ENCODE assay signal across 10 cellular contexts in genomic region chr7:87464830-87465533, GRCh38. TPM values are rescaled to one million over a fixed set of nuclear protein-coding genes. Genes with fewer than 3 reads are reported as not detected.
DNase-seq lines count a peak whose midpoint lies in the region; ATAC-seq and TF ChIP-seq lines count a peak whose summit lies in the region.
"Not testable (repeated sequence)": the region's sequence is repeated elsewhere in the genome, so short reads cannot be mapped to it uniquely, and the experiment has no call there.
"Had no signal": no experiment of that assay in that cellular context is flagged by ENCODE, and none has a peak within 500 bp of the region (broad histone marks: within the 10 kb centered on the region; RNA-seq: fewer than 3 reads in every experiment).

No MANE protein-coding gene starts in this region.

- H3K27me3 Mint-ChIP-seq in Calu3 (ENCODE audit: unreplicated experiment), result not testable (repeated sequence)

- not testable (repeated sequence) for H3K36me3 ChIP-seq in HUES48 (ENCODE audit: control insufficient read depth, insufficient read depth, low read length); psoas muscle (ENCODE audit: insufficient read depth in 1 of 2, low read depth in 1 of 2)
- peaks cover 2 to 18% (median 9%) of the 10 kb centered on the region in 4 donors for H3K36me3 ChIP-seq in liver (ENCODE audit: control insufficient read depth in 4 of 4, insufficient read depth in 3 of 4, low read depth in 1 of 4, low read length in 3 of 4)

- not testable (repeated sequence) for H3K9me3 Mint-ChIP-seq in Calu3 (ENCODE audit: low read depth, unreplicated experiment)

- not testable (repeated sequence) for H3K27me3 ChIP-seq in HUES48 (ENCODE audit: control insufficient read depth, insufficient read depth, low read length); liver (ENCODE audit: control insufficient read depth in 4 of 4, insufficient read depth in 4 of 4, low read length in 3 of 4); psoas muscle (ENCODE audit: insufficient read depth in 3 of 3, low read length in 2 of 3)

- TF ChIP-seq RAD21 in liver (IDR thresholded peaks at IDR 0.05), result not testable (repeated sequence)

- TF ChIP-seq CTCF in Calu3 (IDR thresholded peaks at IDR 0.05; ENCODE audit: unreplicated experiment); liver (IDR thresholded peaks at IDR 0.05; ENCODE audit: low read depth, low read length, missing input control); psoas muscle (IDR thresholded peaks at IDR 0.05): not testable (repeated sequence)

- peak in 1 of 4 donors; percentile 55 for ATAC-seq in psoas muscle

- DNase-seq in Calu3 (peak; percentile 42), NCI-H146 treated with DMSO at 0.1 percent for 48 hours (lab: John Stamatoyannopoulos, UW; ENCODE audit: unreplicated experiment) (peak; percentile 26), NCI-H510A treated with DMSO at 0.1 percent for 48 hours (lab: John Stamatoyannopoulos, UW) (peak; percentile 29), SHP77 treated with DMSO at 0.1 percent for 48 hours (lab: John Stamatoyannopoulos, UW) (peak; percentile 31), iPS DF 19.7 (ENCODE audit: low read depth, low spot score) (peak; percentile 65)
- not testable (repeated sequence) for DNase-seq in psoas muscle

- peak overlapping the region; percentile 54; the same call in 1 of the 2 replicates for H3K9ac ChIP-seq in HUES48 (ENCODE audit: low read depth, low read length)
- H3K9ac ChIP-seq in liver (ENCODE audit: low read depth in 1 of 2, low read length in 2 of 2), result not testable (repeated sequence)

- H3K36me3 Mint-ChIP-seq in Calu3 (ENCODE audit: insufficient read depth, unreplicated experiment), result not testable (repeated sequence)

- H3K9me3 ChIP-seq in HUES48 (ENCODE audit: control insufficient read depth, insufficient read depth, low read length); liver (ENCODE audit: control insufficient read depth in 4 of 4, low read length in 3 of 4); psoas muscle: not testable (repeated sequence)

- CTCF ChIA-PET in Calu3 (lab: Charles Lee), result not testable (repeated sequence)

- peak overlapping the region; percentile 54 for H3K4me3 ChIP-seq in HUES48 (ENCODE audit: low read depth, low read length)
- H3K4me3 ChIP-seq in liver (ENCODE audit: low read depth in 1 of 3, low read length in 3 of 3), result not testable (repeated sequence)
- peak overlapping the region; percentile 25 for H3K4me3 ChIP-seq in psoas muscle

- peaks cover 11% of the 10 kb centered on the region; the same call in 1 of the 2 replicates for H3K4me1 ChIP-seq in HUES48 (ENCODE audit: control insufficient read depth, insufficient read depth, low read length)
- peaks cover 1 to 25% (median 21%) of the 10 kb centered on the region in 4 donors for H3K4me1 ChIP-seq in liver (ENCODE audit: control insufficient read depth in 4 of 4, insufficient read depth in 4 of 4, low read length in 3 of 4)
- H3K4me1 ChIP-seq in psoas muscle, result peaks cover 11% of the 10 kb centered on the region

- not testable (repeated sequence) for H3K27ac Mint-ChIP-seq in Calu3 (ENCODE audit: unreplicated experiment)

- H3K4me3 Mint-ChIP-seq in Calu3 (ENCODE audit: low read depth, unreplicated experiment), result peak overlapping the region; percentile 49

- WGBS in liver, result 40% methylated on average over 16 of the region's 16 CpGs
- WGBS in psoas muscle, 3 donors, result 51 to 71% (median 54%) methylated on average over 16 of the region's 16 CpGs

- peak overlapping the region; percentile 51 for H3K27ac ChIP-seq in HUES48 (ENCODE audit: low read depth, low read length)
- peak overlapping the region; percentile 35 to 56 for H3K27ac ChIP-seq in liver (ENCODE audit: low read depth in 1 of 2, low read length in 2 of 2)
- peak overlapping the region; percentile 30 for H3K27ac ChIP-seq in psoas muscle

- H3K4me1 Mint-ChIP-seq in Calu3 (ENCODE audit: low read depth, unreplicated experiment), result not testable (repeated sequence)

- intact Hi-C loops in Calu3 (cut with micrococcal nuclease; ENCODE audit: unreplicated experiment); psoas muscle (cut with DNase I): not testable (repeated sequence)

- BruUV-seq in Calu3 (replicated peaks; lab: Mats Ljungman, UMichigan), result not testable (repeated sequence)

TF ChIP-seq in liver, 16 proteins besides CTCF, POLR2A, EP300 and RAD21:
- TF ChIP-seq SP1 (IDR thresholded peaks at IDR 0.05) (peak; percentile 16), RXRA (IDR thresholded peaks at IDR 0.05) (peak in 1 of 2 donors; percentile 17)
TF ChIP-seq in liver: peak in this region for 2; not testable (repeated sequence) for 14.

RNA-seq across cellular contexts. Expression of gene ABCB4, which starts 10.5 kb away (rescaled TPM):
- total RNA-seq in Calu3 (2022) (not detected in 2 replicates), liver (100 to 1,000 TPM in 1 of 2 donors, 1 to 10 TPM in 1; 6.7 to 409 TPM), psoas muscle (1 to 10 TPM; 1.8 to 4.0 (median 2.9) TPM)
- polyA plus RNA-seq in liver (10 to 100 TPM; 61.5 to 93.8 TPM), psoas muscle (1 to 10 TPM; 1.1 to 2.0 (median 1.1) TPM)
- total RNA-seq: activated CD4-positive, alpha-beta memory T cell treated with anti-CD3 and anti-CD28 coated beads for 36 hours; MCF 10A had no signal
